In the genomic region with DNA sequence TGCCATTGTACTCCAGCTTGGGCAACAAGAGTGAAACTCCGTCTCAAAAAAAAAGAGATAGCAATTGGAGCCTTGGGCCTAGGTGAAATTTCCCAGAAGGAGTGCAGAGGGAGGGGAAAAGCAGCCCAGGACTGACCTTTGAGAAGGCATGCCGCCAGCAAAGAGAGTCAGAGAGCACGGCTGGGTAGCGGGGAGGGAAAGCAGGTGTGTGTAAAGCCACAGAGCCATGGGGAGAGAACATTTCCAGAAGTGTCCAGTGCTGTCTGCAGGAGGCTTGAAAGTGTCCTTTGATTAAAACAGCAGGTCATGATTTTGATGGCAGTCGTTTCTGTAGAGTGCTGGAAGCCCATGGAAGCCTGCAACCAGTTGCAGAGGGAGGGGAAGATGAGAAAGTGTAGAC, we compare ENCODE assay signal across 17 cellular contexts. TPM values are rescaled to one million over a fixed set of nuclear protein-coding genes. Genes with fewer than 3 reads are reported as not detected.
A peak's percentile ranks its signal among the peaks of the same experiment; 100 is the strongest.
DNase-seq lines count a peak whose midpoint lies in the region; ATAC-seq lines count a peak whose summit lies in the region.
"Had no signal": no experiment of that assay in that cellular context is flagged by ENCODE, and none has a peak within 500 bp of the region (broad histone marks: within the 10 kb centered on the region; RNA-seq: fewer than 3 reads in every experiment).

No MANE protein-coding gene starts in this region.

- intact Hi-C loops in activated CD4-positive, alpha-beta T cell treated with anti-CD3 and anti-CD28 coated beads for 36 hours (cut with DNase I, micrococcal nuclease): no loop called here

- DNase-seq in activated CD4-positive, alpha-beta T cell treated with anti-CD3 and anti-CD28 coated beads for 36 hours: no peak
- no peak for DNase-seq in activated CD4-positive, alpha-beta T cell treated with anti-CD3 and anti-CD28 coated beads for 4 hours
- DNase-seq in SW480 (ENCODE audit: low spot score) (peak; percentile 25), T-helper 9 cell (no peak), activated T-cell treated with anti-CD3 and anti-CD28 coated beads for 4 hours (no peak)
- DNase-seq in effector memory CD8-positive, alpha-beta T cell: no peak
- DNase-seq in stimulated activated CD8-positive, alpha-beta memory T cell treated with anti-CD3 and anti-CD28 coated beads, Interleukin-4, amount 100 ng/mL, for 48 hours: no peak
- DNase-seq: amygdala, Calu3, esophagus squamous epithelium, hippocampal formation, left cardiac atrium, NCI-H2171 treated with DMSO at 0.1 percent for 48 hours, psoas muscle, Right ventricle myocardium superior, trophoblast cell had no signal

- H3K27me3 Mint-ChIP-seq in activated CD4-positive, alpha-beta T cell treated with anti-CD3 and anti-CD28 coated beads for 36 hours: no peaks in the 10 kb centered on the region
- H3K27me3 Mint-ChIP-seq in effector memory CD8-positive, alpha-beta T cell: no peaks in the 10 kb centered on the region
- no peaks in the 10 kb centered on the region for H3K27me3 Mint-ChIP-seq in stimulated activated memory B cell treated with anti-CD40 and anti-IgM and Interleukin-4, amounts not matched to agents 10 μg/mL and 1 μg/mL and 100 μg/mL, for 72 hours

- peaks cover 77% of the 10 kb centered on the region for H3K4me1 Mint-ChIP-seq in activated CD4-positive, alpha-beta T cell treated with anti-CD3 and anti-CD28 coated beads for 36 hours
- peaks cover 66 to 70% of the 10 kb centered on the region in 2 donors for H3K4me1 Mint-ChIP-seq in effector memory CD8-positive, alpha-beta T cell (ENCODE audit: low read depth in 2 of 2)
- peaks cover 65% of the 10 kb centered on the region for H3K4me1 Mint-ChIP-seq in stimulated activated memory B cell treated with anti-CD40 and anti-IgM and Interleukin-4, amounts not matched to agents 10 μg/mL and 1 μg/mL and 100 μg/mL, for 72 hours

- CTCF ChIA-PET in activated CD4-positive, alpha-beta T cell treated with anti-CD3 and anti-CD28 coated beads for 36 hours (lab: Charles Lee): no interaction called here

- POLR2A ChIA-PET in activated CD4-positive, alpha-beta T cell treated with anti-CD3 and anti-CD28 coated beads for 36 hours (lab: Charles Lee): no interaction called here

- ATAC-seq in activated CD4-positive, alpha-beta T cell treated with anti-CD3 and anti-CD28 coated beads for 36 hours: no peak
- ATAC-seq in effector memory CD8-positive, alpha-beta T cell (replicated peaks): no peak
- ATAC-seq in stimulated activated memory B cell treated with anti-CD40 and anti-IgM and Interleukin-4, amounts not matched to agents 10 μg/mL and 1 μg/mL and 100 μg/mL, for 72 hours: no peak
- ATAC-seq: left cardiac atrium, psoas muscle had no signal

- peaks cover 12% of the 10 kb centered on the region for H3K36me3 Mint-ChIP-seq in activated CD4-positive, alpha-beta T cell treated with anti-CD3 and anti-CD28 coated beads for 36 hours (ENCODE audit: low read depth)
- H3K36me3 Mint-ChIP-seq in effector memory CD8-positive, alpha-beta T cell (ENCODE audit: insufficient read depth): peaks cover 46% of the 10 kb centered on the region
- peaks cover 14% of the 10 kb centered on the region for H3K36me3 Mint-ChIP-seq in stimulated activated memory B cell treated with anti-CD40 and anti-IgM and Interleukin-4, amounts not matched to agents 10 μg/mL and 1 μg/mL and 100 μg/mL, for 72 hours

- peak overlapping the region; percentile 77 for H3K27ac Mint-ChIP-seq in activated CD4-positive, alpha-beta T cell treated with anti-CD3 and anti-CD28 coated beads for 36 hours
- H3K27ac Mint-ChIP-seq in effector memory CD8-positive, alpha-beta T cell: peak overlapping the region; percentile 86 to 94
- H3K27ac Mint-ChIP-seq in stimulated activated memory B cell treated with anti-CD40 and anti-IgM and Interleukin-4, amounts not matched to agents 10 μg/mL and 1 μg/mL and 100 μg/mL, for 72 hours: peak overlapping the region; percentile 46

- H3K4me3 Mint-ChIP-seq in activated CD4-positive, alpha-beta T cell treated with anti-CD3 and anti-CD28 coated beads for 36 hours: no peak overlapping the region
- H3K4me3 Mint-ChIP-seq in effector memory CD8-positive, alpha-beta T cell: peak overlapping the region; percentile 71 to 74
- H3K4me3 Mint-ChIP-seq in stimulated activated memory B cell treated with anti-CD40 and anti-IgM and Interleukin-4, amounts not matched to agents 10 μg/mL and 1 μg/mL and 100 μg/mL, for 72 hours: no peak overlapping the region

- H3K9me3 Mint-ChIP-seq in activated CD4-positive, alpha-beta T cell treated with anti-CD3 and anti-CD28 coated beads for 36 hours (ENCODE audit: low read depth): peaks cover 6% of the 10 kb centered on the region
- H3K9me3 Mint-ChIP-seq in effector memory CD8-positive, alpha-beta T cell: no peaks in the 10 kb centered on the region
- H3K9me3 Mint-ChIP-seq in stimulated activated memory B cell treated with anti-CD40 and anti-IgM and Interleukin-4, amounts not matched to agents 10 μg/mL and 1 μg/mL and 100 μg/mL, for 72 hours: no peaks in the 10 kb centered on the region

RNA-seq across cellular contexts. Expression of gene C16orf54, which starts 8.1 kb away (rescaled TPM):
- 10 to 100 TPM; 21.3 to 22.0 TPM for total RNA-seq in activated CD4-positive, alpha-beta T cell treated with anti-CD3 and anti-CD28 coated beads for 36 hours
- total RNA-seq: Calu3 had no signal

RNA-seq across cellular contexts. Expression of gene ZG16, which starts 40.3 kb away (rescaled TPM):
- total RNA-seq in activated CD4-positive, alpha-beta T cell treated with anti-CD3 and anti-CD28 coated beads for 36 hours: not detected
- total RNA-seq: Calu3, esophagus squamous epithelium, left cardiac atrium, psoas muscle, Right ventricle myocardium superior had no signal

RNA-seq across cellular contexts. Expression of gene KIF22, which starts 52.8 kb away (rescaled TPM):
- total RNA-seq in activated CD4-positive, alpha-beta T cell treated with anti-CD3 and anti-CD28 coated beads for 36 hours: 100 to 1,000 TPM; 153 to 168 TPM

RNA-seq across cellular contexts. Expression of gene QPRT, which starts 58.7 kb away (rescaled TPM):
- 1 to 10 TPM; 5.7 to 6.8 TPM for total RNA-seq in activated CD4-positive, alpha-beta T cell treated with anti-CD3 and anti-CD28 coated beads for 36 hours

Comparison
In these comparisons a context has a peak if more than half of its experiments do, and no peak if none do; other contexts are left out.
1. H3K4me3 Mint-ChIP-seq: peak in effector memory CD8-positive, alpha-beta T cell (2 of 2); none in activated CD4-positive, alpha-beta T cell treated with anti-CD3 and anti-CD28 coated beads for 36 hours (single experiment) and stimulated activated memory B cell treated with anti-CD40 and anti-IgM and Interleukin-4, amounts not matched to agents 10 μg/mL and 1 μg/mL and 100 μg/mL, for 72 hours (single experiment).
2. Peak in every context shown above with its lines, with median percentiles within 50 percentile points of each other: H3K27ac Mint-ChIP-seq.